8 cellular contexts compared by ENCODE assay signal in the genomic region with DNA sequence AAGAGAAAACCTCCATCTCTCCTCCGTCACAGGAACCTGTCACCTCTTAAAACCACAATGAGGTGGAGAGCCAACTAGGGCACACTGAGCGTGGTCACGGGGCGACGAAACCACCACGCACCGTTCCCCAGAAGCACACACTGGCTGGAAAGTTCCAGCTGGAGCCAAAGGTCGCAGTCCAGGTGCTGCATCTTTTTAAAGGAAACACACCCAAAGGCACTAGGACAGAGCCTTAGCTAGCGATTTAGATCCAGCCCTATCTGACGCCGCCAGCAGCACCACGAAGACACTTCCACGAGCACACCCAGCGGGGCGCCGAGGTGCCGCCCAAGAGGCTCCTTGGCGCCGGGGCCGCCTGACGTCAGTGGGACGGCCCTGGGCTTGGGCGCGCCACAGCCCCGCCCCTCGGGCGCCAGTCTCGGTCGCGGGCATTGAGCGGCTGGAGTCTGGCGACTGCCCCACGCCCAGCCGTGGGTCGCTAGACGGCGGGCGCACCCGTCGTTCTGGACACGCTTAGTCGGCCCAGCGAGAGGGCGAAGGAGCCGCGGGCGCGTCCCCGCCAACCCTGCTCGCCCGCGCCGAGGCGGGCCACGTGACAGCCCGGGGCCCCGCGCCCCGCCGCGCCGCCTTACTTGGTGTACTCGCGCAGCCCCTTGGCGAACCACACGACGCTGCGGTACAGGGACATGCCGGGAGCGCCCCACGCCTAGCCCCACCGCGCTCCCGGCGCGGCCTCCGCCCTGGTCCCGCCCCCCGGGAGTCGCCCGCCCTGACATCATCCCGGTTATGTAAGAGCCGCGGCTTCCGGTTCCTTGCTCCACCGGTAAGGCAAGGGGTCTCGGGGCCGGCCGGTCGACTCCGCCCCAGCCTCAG. TPM values are rescaled to one million over a fixed set of nuclear protein-coding genes. Genes with fewer than 3 reads are reported as not detected.
DNase-seq lines count a peak whose midpoint lies in the region; ATAC-seq and TF ChIP-seq lines count a peak whose summit lies in the region.

A gene with protein sequence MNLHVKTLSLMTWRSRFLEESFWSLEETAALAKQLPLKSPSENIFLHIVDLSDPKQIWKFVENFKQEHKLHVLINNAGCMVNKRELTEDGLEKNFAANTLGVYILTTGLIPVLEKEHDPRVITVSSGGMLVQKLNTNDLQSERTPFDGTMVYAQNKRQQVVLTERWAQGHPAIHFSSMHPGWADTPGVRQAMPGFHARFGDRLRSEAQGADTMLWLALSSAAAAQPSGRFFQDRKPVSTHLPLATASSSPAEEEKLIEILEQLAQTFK (minus strand): TSS at position 742 of the 873 bp plus-strand sequence. CDS start 4,504 bp downstream, outside the sequence.

- TF ChIP-seq CTCF in activated CD8-positive, alpha-beta T cell treated with anti-CD3 and anti-CD28 coated beads for 36 hours (IDR thresholded peaks at IDR 0.05): no peak
- no peak for TF ChIP-seq CTCF in lung (IDR thresholded peaks at IDR 0.05; ENCODE audit: control extremely low read depth, extremely low read depth)

- peaks cover 9 to 17% of the 10 kb centered on the region in 2 donors for H3K4me1 ChIP-seq in lung (ENCODE audit: control insufficient read depth in 2 of 2, insufficient read depth in 2 of 2, low read length in 2 of 2)

- intact Hi-C loops in activated CD8-positive, alpha-beta T cell treated with anti-CD3 and anti-CD28 coated beads for 36 hours (cut with micrococcal nuclease): loop anchor here (2.0 to 5.0 kb wide), 4 partner anchors 19 to 366 kb away; a partner anchor contains a TSS

- no peaks in the 10 kb centered on the region for H3K9me3 Mint-ChIP-seq in activated CD8-positive, alpha-beta T cell treated with anti-CD3 and anti-CD28 coated beads for 36 hours

- CTCF ChIA-PET in activated CD8-positive, alpha-beta T cell treated with anti-CD3 and anti-CD28 coated beads for 36 hours (lab: Charles Lee): interaction anchor here (0.5 to 1.5 kb wide), 4 partner anchors 22 to 518 kb away, joined by 3 read pairs; no protein-coding TSS in a partner anchor

- peak within 1 kb of the TSS; percentile 99 to 100 for H3K27ac ChIP-seq in lung (ENCODE audit: low read depth in 1 of 2, low read length in 1 of 2)

- peaks cover 0 to 2% of the 10 kb centered on the region in 2 donors for H3K36me3 ChIP-seq in lung (ENCODE audit: control insufficient read depth in 2 of 2, insufficient read depth in 2 of 2, low read length in 2 of 2)

- H3K36me3 Mint-ChIP-seq in activated CD8-positive, alpha-beta T cell treated with anti-CD3 and anti-CD28 coated beads for 36 hours (ENCODE audit: low read depth): peaks cover 10% of the 10 kb centered on the region

- H3K4me3 ChIP-seq in lung: peak within 1 kb of the TSS; percentile 78

- H3K4me3 Mint-ChIP-seq in activated CD8-positive, alpha-beta T cell treated with anti-CD3 and anti-CD28 coated beads for 36 hours: peak within 1 kb of the TSS; percentile 95

- no peaks in the 10 kb centered on the region for H3K9me3 ChIP-seq in lung (ENCODE audit: control insufficient read depth in 2 of 2, insufficient read depth in 1 of 2, low read length in 1 of 2)

- peak; percentile 95 for DNase-seq in CD1c-positive myeloid dendritic cell (ENCODE audit: extremely low spot score)
- DNase-seq in GM19238 (ENCODE audit: insufficient read length, low spot score): peak; percentile 89
- DNase-seq in NCI-H774 (lab: John Stamatoyannopoulos, UW): peak; percentile 61
- DNase-seq in activated CD8-positive, alpha-beta T cell treated with anti-CD3 and anti-CD28 coated beads for 36 hours: peak; percentile 90
- DNase-seq in ecto neural progenitor cell (ENCODE audit: low spot score): peak; percentile 87
- peak; percentile 91 for DNase-seq in lung (ENCODE audit: low spot score)
- peak; percentile 70 to 77 (median 72) for DNase-seq in stimulated activated CD4-positive, alpha-beta T cell treated with anti-CD3 and anti-CD28 coated beads, TNF-alpha, amount 100 ng/mL, for 4 hours (ENCODE audit: low read depth in 3 of 3)

- no peaks in the 10 kb centered on the region for H3K27me3 ChIP-seq in lung (ENCODE audit: control insufficient read depth, insufficient read depth)

- peaks cover 55% of the 10 kb centered on the region for H3K4me1 Mint-ChIP-seq in activated CD8-positive, alpha-beta T cell treated with anti-CD3 and anti-CD28 coated beads for 36 hours (ENCODE audit: low read depth)

- 0 to 1% methylated on average over 65 to 91 of the region's 91 CpGs for WGBS in lung, 2 donors

- H3K27me3 Mint-ChIP-seq in activated CD8-positive, alpha-beta T cell treated with anti-CD3 and anti-CD28 coated beads for 36 hours: no peaks in the 10 kb centered on the region

- H3K27ac Mint-ChIP-seq in activated CD8-positive, alpha-beta T cell treated with anti-CD3 and anti-CD28 coated beads for 36 hours: peak within 1 kb of the TSS; percentile 100

- POLR2A ChIA-PET in activated CD8-positive, alpha-beta T cell treated with anti-CD3 and anti-CD28 coated beads for 36 hours (lab: Charles Lee): interaction anchor here (0.6 to 2.7 kb wide), 11 partner anchors 10 to 351 kb away, joined by 3 to 11 read pairs (median 4); a partner anchor contains a TSS

- peak; percentile 93 for ATAC-seq in HG03432 (IDR thresholded peaks at IDR 0.05; ENCODE audit: unreplicated experiment)
- peak; percentile 78 for ATAC-seq in activated CD8-positive, alpha-beta T cell treated with anti-CD3 and anti-CD28 coated beads for 36 hours
- ATAC-seq in lung (ENCODE audit: insufficient read depth, low FRiP score): peak; percentile 92

RNA-seq across cellular contexts. Expression of the gene that starts here (rescaled TPM):
- total RNA-seq in activated CD8-positive, alpha-beta T cell treated with anti-CD3 and anti-CD28 coated beads for 36 hours: 1 to 10 TPM; 6.6 to 6.7 TPM
- total RNA-seq in lung: 10 to 100 TPM in 1 of 2 donors, 1 to 10 TPM in 1; 8.5 to 14.1 TPM
- polyA plus RNA-seq in lung: 10 to 100 TPM in 1 of 2 donors, 1 to 10 TPM in 1; 9.8 to 17.9 TPM

Comparison
In these comparisons a context has a peak if more than half of its experiments do, and no peak if none do; other contexts are left out.
1. Peak in every context shown above with its lines: DNase-seq, ATAC-seq, H3K4me3 ChIP-seq and H3K27ac ChIP-seq.